In genomic region chr3:12986521-12986920, GRCh38 we compare ENCODE assay signal across 27 cellular contexts.
A peak's percentile ranks its signal among the peaks of the same experiment; 100 is the strongest.
DNase-seq lines count a peak whose midpoint lies in the region; ATAC-seq, FAIRE-seq and TF ChIP-seq lines count a peak whose summit lies in the region.
"Had no signal": no experiment of that assay in that cellular context is flagged by ENCODE, and none has a peak within 500 bp of the region (broad histone marks: within the 10 kb centered on the region; RNA-seq: fewer than 3 reads in every experiment).

No MANE protein-coding gene starts in this region.

- CTCF ChIA-PET in HEK293 (lab: Yijun Ruan, JAX): interaction anchor here (0.6 to 4.3 kb wide), 3 partner anchors 8 to 119 kb away, joined by 3 to 32 read pairs (median 3); no protein-coding TSS in a partner anchor
- CTCF ChIA-PET in naive thymus-derived CD4-positive, alpha-beta T cell (lab: Charles Lee): no interaction called here

- no peak overlapping the region for H2BK5ac ChIP-seq in mesendoderm (ENCODE audit: low read length)

- no peaks in the 10 kb centered on the region for H3K27me3 Mint-ChIP-seq in stimulated activated memory B cell treated with anti-CD40 and anti-IgM and Interleukin-4, amounts not matched to agents 10 μg/mL and 1 μg/mL and 100 μg/mL, for 72 hours
- no peaks in the 10 kb centered on the region for H3K27me3 Mint-ChIP-seq in naive thymus-derived CD4-positive, alpha-beta T cell
- H3K27me3 Mint-ChIP-seq: activated CD4-positive, alpha-beta T cell treated with anti-CD3 and anti-CD28 coated beads for 36 hours; activated naive CD4-positive, alpha-beta T cell treated with anti-CD3 and anti-CD28 coated beads, Interleukin-2, amount 50 U/mL, for 24 hours; CD4-positive, CD25-positive, alpha-beta regulatory T cell; IgD-negative memory B cell; stimulated activated naive CD8-positive, alpha-beta T cell treated with anti-CD3 and anti-CD28 coated beads, Interleukin-15, Interleukin-2, amounts not matched to agents 100 ng/mL and 50 ng/mL, for 24 hours had no signal

- peak overlapping the region; percentile 34 for H3K56ac ChIP-seq in mesendoderm (ENCODE audit: low read length)

- H2BK15ac ChIP-seq in mesendoderm (replicated peaks; ENCODE audit: low read depth): no peak overlapping the region

- H4K5ac ChIP-seq in mesendoderm (ENCODE audit: low read length): no peak overlapping the region

- peak overlapping the region; percentile 75 for H3K27ac Mint-ChIP-seq in stimulated activated memory B cell treated with anti-CD40 and anti-IgM and Interleukin-4, amounts not matched to agents 10 μg/mL and 1 μg/mL and 100 μg/mL, for 72 hours
- peak overlapping the region in 1 of 9 donors; percentile 12 for H3K27ac Mint-ChIP-seq in naive thymus-derived CD4-positive, alpha-beta T cell
- H3K27ac Mint-ChIP-seq: activated CD4-positive, alpha-beta T cell treated with anti-CD3 and anti-CD28 coated beads for 36 hours; activated CD8-positive, alpha-beta T cell treated with anti-CD3 and anti-CD28 coated beads, Interleukin-2, amount 10 ng/mL, durations not matched to agents 7 days and 5 days; activated T-helper 2 cell treated with anti-CD3 and anti-CD28 coated beads, Interferon-gamma antibody, Interleukin-2, Interleukin-4, amounts not matched to agents 10 μg/mL and 5 μg/mL and 100 μg/mL, durations not matched to agents 14 hours and 24 hours and 36 hours; CD4-positive, CD25-positive, alpha-beta regulatory T cell; stimulated activated naive CD8-positive, alpha-beta T cell treated with anti-CD3 and anti-CD28 coated beads, Interleukin-15, Interleukin-2, amounts not matched to agents 100 ng/mL and 50 ng/mL, for 24 hours had no signal

- H3K18ac ChIP-seq in mesendoderm (ENCODE audit: low read length): no peak overlapping the region

- H2AK5ac ChIP-seq in mesendoderm (ENCODE audit: low read length): no peak overlapping the region

- H3K4me1 ChIP-seq in HEK293 (ENCODE audit: control insufficient read depth, insufficient read depth, low read length): no peaks in the 10 kb centered on the region
- peaks cover 24 to 53% of the 10 kb centered on the region in 2 donors for H3K4me1 ChIP-seq in adrenal gland (replicated peaks in 1 of 2)
- H3K4me1 ChIP-seq in mesendoderm (ENCODE audit: control insufficient read depth, low read depth, low read length): no peaks in the 10 kb centered on the region
- peaks cover 34 to 42% of the 10 kb centered on the region in 2 donors for H3K4me1 ChIP-seq in naive thymus-derived CD4-positive, alpha-beta T cell (ENCODE audit: control insufficient read depth in 2 of 2, insufficient read depth in 2 of 2, low read length in 2 of 2)
- H3K4me1 ChIP-seq in thyroid gland: peaks cover 0 to 6% of the 10 kb centered on the region in 2 donors
- no peaks in the 10 kb centered on the region for H3K4me1 ChIP-seq in small intestine (ENCODE audit: control insufficient read depth in 2 of 2, insufficient read depth in 1 of 2, low read depth in 1 of 2, low read length in 1 of 2)

- intact Hi-C loops in adrenal gland (cut with DNase I): loop anchor here in 1 of 2 donors (10.0 kb wide), 1 partner anchor 52 kb away; no protein-coding TSS in a partner anchor
- intact Hi-C loops in naive thymus-derived CD4-positive, alpha-beta T cell (cut with micrococcal nuclease): no loop called here
- intact Hi-C loops in thyroid gland (cut with DNase I): no loop called here

- TF ChIP-seq POLR2A in adrenal gland (IDR thresholded peaks at IDR 0.05): no peak
- TF ChIP-seq POLR2A in thyroid gland (IDR thresholded peaks at IDR 0.05): no peak

- H3K36me3 ChIP-seq in HEK293 (ENCODE audit: control insufficient read depth in 2 of 2, insufficient read depth in 1 of 2, low read length in 2 of 2): no peaks in the 10 kb centered on the region
- H3K36me3 ChIP-seq in adrenal gland (replicated peaks in 1 of 2): no peaks in the 10 kb centered on the region
- no peaks in the 10 kb centered on the region for H3K36me3 ChIP-seq in mesendoderm (ENCODE audit: control insufficient read depth, insufficient read depth, low read length)
- H3K36me3 ChIP-seq in naive thymus-derived CD4-positive, alpha-beta T cell (ENCODE audit: control insufficient read depth in 2 of 3, insufficient read depth in 3 of 3, low read length in 3 of 3): peaks cover 0 to 17% (median 0%) of the 10 kb centered on the region in 3 experiments
- H3K36me3 ChIP-seq in thyroid gland: no peaks in the 10 kb centered on the region
- H3K36me3 ChIP-seq in small intestine (ENCODE audit: control insufficient read depth in 2 of 2, insufficient read depth in 2 of 2, low read length in 2 of 2): no peaks in the 10 kb centered on the region
- H3K36me3 ChIP-seq: esophagus squamous epithelium, gastroesophageal sphincter, Peyer's patch had no signal

- WGBS in adrenal gland, 4 donors: 73 to 82% (median 79%) methylated on average over 6 to 11 of the region's 11 CpGs
- WGBS in mesendoderm (ENCODE audit: extremely low coverage, insufficient coverage, low lambda C conversion rate): no CpG with 5 or more reads among the region's 11 CpGs
- WGBS in thyroid gland, 2 donors: 83 to 90% methylated on average over 5 to 7 of the region's 11 CpGs
- 83 to 88% (median 86%) methylated on average over 11 of the region's 11 CpGs for WGBS in small intestine, 3 donors

- H4K8ac ChIP-seq in mesendoderm (ENCODE audit: low read depth, low read length): no peak overlapping the region

- H3K79me2 ChIP-seq in mesendoderm (ENCODE audit: control insufficient read depth, insufficient read depth, low read length): no peaks in the 10 kb centered on the region

- no peak overlapping the region for H3K23ac ChIP-seq in mesendoderm (ENCODE audit: low read length)

- H2BK120ac ChIP-seq in mesendoderm (ENCODE audit: low read depth, low read length): no peak overlapping the region

- no peak for ATAC-seq in stimulated activated memory B cell treated with anti-CD40 and anti-IgM and Interleukin-4, amounts not matched to agents 10 μg/mL and 1 μg/mL and 100 μg/mL, for 72 hours
- ATAC-seq in naive thymus-derived CD4-positive, alpha-beta T cell: no peak
- ATAC-seq: activated CD4-positive, alpha-beta T cell treated with anti-CD3 and anti-CD28 coated beads for 36 hours; activated CD8-positive, alpha-beta T cell treated with anti-CD3 and anti-CD28 coated beads, Interleukin-2, amount 10 ng/mL, durations not matched to agents 7 days and 5 days; gastroesophageal sphincter had no signal

- H3K9me3 ChIP-seq in HEK293 (ENCODE audit: control insufficient read depth, insufficient read depth, low read depth, low read length) (no peaks in the 10 kb centered on the region), adrenal gland (replicated peaks in 1 of 3) (no peaks in the 10 kb centered on the region), thyroid gland (no peaks in the 10 kb centered on the region), small intestine (ENCODE audit: control insufficient read depth, low read depth) (no peaks in the 10 kb centered on the region)
- H3K9me3 ChIP-seq in naive thymus-derived CD4-positive, alpha-beta T cell (ENCODE audit: control insufficient read depth in 2 of 3, low read length in 3 of 3): no peaks in the 10 kb centered on the region
- H3K9me3 ChIP-seq: esophagus squamous epithelium, gastroesophageal sphincter, Peyer's patch, testis had no signal

- POLR2A ChIA-PET in HEK293 (lab: Yijun Ruan, JAX): interaction anchor here (0.8 kb wide), 1 partner anchor 19 kb away, joined by 3 read pairs; no protein-coding TSS in a partner anchor
- POLR2A ChIA-PET in naive thymus-derived CD4-positive, alpha-beta T cell (lab: Charles Lee): interaction anchor here (0.7 kb wide), 1 partner anchor 29 kb away, joined by 3 read pairs; no protein-coding TSS in a partner anchor

- DNase-seq in adrenal gland (no peak), mesendoderm (no peak), thyroid gland (no peak), small intestine (no peak)
- no peak for DNase-seq in naive thymus-derived CD4-positive, alpha-beta T cell
- DNase-seq: activated CD4-positive, alpha-beta T cell treated with anti-CD3 and anti-CD28 coated beads for 36 hours; activated CD8-positive, alpha-beta T cell treated with anti-CD3 and anti-CD28 coated beads, Interleukin-2, amount 10 ng/mL, durations not matched to agents 7 days and 5 days; amygdala; Calu3; CD4-positive, CD25-positive, alpha-beta regulatory T cell; DMS79; dorsolateral prefrontal cortex; esophagus squamous epithelium; immature natural killer cell; mesenchymal stem cell; NCI-H1048; SIG-M5; testis had no signal

- H3K9me3 Mint-ChIP-seq in stimulated activated memory B cell treated with anti-CD40 and anti-IgM and Interleukin-4, amounts not matched to agents 10 μg/mL and 1 μg/mL and 100 μg/mL, for 72 hours: peaks cover 6% of the 10 kb centered on the region
- H3K9me3 Mint-ChIP-seq in naive thymus-derived CD4-positive, alpha-beta T cell: no peaks in the 10 kb centered on the region
- H3K9me3 Mint-ChIP-seq: activated naive CD4-positive, alpha-beta T cell treated with anti-CD3 and anti-CD28 coated beads, Interleukin-2, amount 50 U/mL, for 24 hours; activated T-helper 2 cell treated with anti-CD3 and anti-CD28 coated beads, Interferon-gamma antibody, Interleukin-2, Interleukin-4, amounts not matched to agents 10 μg/mL and 5 μg/mL and 100 μg/mL, durations not matched to agents 14 hours and 24 hours and 36 hours; CD4-positive, CD25-positive, alpha-beta regulatory T cell; immature natural killer cell; stimulated activated naive CD8-positive, alpha-beta T cell treated with anti-CD3 and anti-CD28 coated beads, Interleukin-15, Interleukin-2, amounts not matched to agents 100 ng/mL and 50 ng/mL, for 24 hours had no signal

- H3K79me1 ChIP-seq in mesendoderm (ENCODE audit: low read length): no peaks in the 10 kb centered on the region

- H3K4me1 Mint-ChIP-seq in stimulated activated memory B cell treated with anti-CD40 and anti-IgM and Interleukin-4, amounts not matched to agents 10 μg/mL and 1 μg/mL and 100 μg/mL, for 72 hours: peaks cover 90% of the 10 kb centered on the region
- H3K4me1 Mint-ChIP-seq in naive thymus-derived CD4-positive, alpha-beta T cell: peaks cover 29 to 85% (median 72%) of the 10 kb centered on the region in 7 donors

- no peaks in the 10 kb centered on the region for H3K27me3 ChIP-seq in adrenal gland
- H3K27me3 ChIP-seq in mesendoderm (ENCODE audit: insufficient read depth, low read length, poor library complexity): no peaks in the 10 kb centered on the region
- no peaks in the 10 kb centered on the region for H3K27me3 ChIP-seq in naive thymus-derived CD4-positive, alpha-beta T cell (ENCODE audit: control insufficient read depth in 2 of 2, insufficient read depth in 2 of 2, low read length in 2 of 2)
- H3K27me3 ChIP-seq in thyroid gland: no peaks in the 10 kb centered on the region
- no peaks in the 10 kb centered on the region for H3K27me3 ChIP-seq in small intestine (ENCODE audit: control insufficient read depth in 2 of 2, insufficient read depth in 2 of 2, low read length in 2 of 2)
- H3K27me3 ChIP-seq: dorsolateral prefrontal cortex, gastroesophageal sphincter, Peyer's patch, testis had no signal

- H3K4me2 ChIP-seq in mesendoderm (ENCODE audit: low read length): no peak overlapping the region

- H3K9ac ChIP-seq in mesendoderm (ENCODE audit: low read length): no peak overlapping the region

- H3K27ac ChIP-seq in HEK293 (ENCODE audit: extremely low read depth, low read depth, low read length): no peak overlapping the region
- peak overlapping the region; percentile 27 to 78 (median 65) for H3K27ac ChIP-seq in adrenal gland
- no peak overlapping the region for H3K27ac ChIP-seq in mesendoderm (ENCODE audit: low read depth, low read length)
- no peak overlapping the region for H3K27ac ChIP-seq in naive thymus-derived CD4-positive, alpha-beta T cell (ENCODE audit: low read depth, low read length)
- no peak overlapping the region for H3K27ac ChIP-seq in thyroid gland
- no peak overlapping the region for H3K27ac ChIP-seq in small intestine (ENCODE audit: low read depth in 1 of 2, low read length in 1 of 2)
- H3K27ac ChIP-seq: esophagus squamous epithelium, gastroesophageal sphincter, Peyer's patch, testis had no signal

- peaks cover 9% of the 10 kb centered on the region for H3K36me3 Mint-ChIP-seq in stimulated activated memory B cell treated with anti-CD40 and anti-IgM and Interleukin-4, amounts not matched to agents 10 μg/mL and 1 μg/mL and 100 μg/mL, for 72 hours
- H3K36me3 Mint-ChIP-seq in naive thymus-derived CD4-positive, alpha-beta T cell: peaks cover 0 to 5% (median 0%) of the 10 kb centered on the region in 5 donors
- H3K36me3 Mint-ChIP-seq: activated naive CD4-positive, alpha-beta T cell treated with anti-CD3 and anti-CD28 coated beads, Interleukin-2, amount 50 U/mL, for 24 hours; immature natural killer cell had no signal

- no peak for FAIRE-seq in small intestine (lab: Jason Lieb, UNC)
- FAIRE-seq: G401.6 had no signal

- no peak overlapping the region for H3K4ac ChIP-seq in mesendoderm (ENCODE audit: low read depth, low read length)

- no peak overlapping the region for H3K4me3 ChIP-seq in HEK293 (ENCODE audit: low read depth, low read length)
- no peak overlapping the region for H3K4me3 ChIP-seq in adrenal gland
- no peak overlapping the region for H3K4me3 ChIP-seq in mesendoderm (ENCODE audit: low read length)
- no peak overlapping the region for H3K4me3 ChIP-seq in naive thymus-derived CD4-positive, alpha-beta T cell (ENCODE audit: low read length)
- no peak overlapping the region for H3K4me3 ChIP-seq in thyroid gland (replicated peaks in 1 of 3)
- H3K4me3 ChIP-seq in small intestine (ENCODE audit: low read depth in 1 of 2, low read length in 2 of 2): no peak overlapping the region
- H3K4me3 ChIP-seq: dorsolateral prefrontal cortex, esophagus squamous epithelium, gastroesophageal sphincter, Peyer's patch, testis had no signal

- TF ChIP-seq CTCF in HEK293 (tag by site-specific recombination; IDR thresholded peaks at IDR 0.05): no peak
- TF ChIP-seq CTCF in adrenal gland (IDR thresholded peaks at IDR 0.05): no peak
- no peak for TF ChIP-seq CTCF in thyroid gland (IDR thresholded peaks at IDR 0.05)

- H3K4me3 Mint-ChIP-seq in stimulated activated memory B cell treated with anti-CD40 and anti-IgM and Interleukin-4, amounts not matched to agents 10 μg/mL and 1 μg/mL and 100 μg/mL, for 72 hours: no peak overlapping the region
- H3K4me3 Mint-ChIP-seq in naive thymus-derived CD4-positive, alpha-beta T cell: no peak overlapping the region
- H3K4me3 Mint-ChIP-seq: activated CD4-positive, alpha-beta T cell treated with anti-CD3 and anti-CD28 coated beads for 36 hours; activated CD8-positive, alpha-beta T cell treated with anti-CD3 and anti-CD28 coated beads, Interleukin-2, amount 10 ng/mL, durations not matched to agents 7 days and 5 days; activated naive CD4-positive, alpha-beta T cell treated with anti-CD3 and anti-CD28 coated beads, Interleukin-2, amount 50 U/mL, for 24 hours; immature natural killer cell; stimulated activated naive CD8-positive, alpha-beta T cell treated with anti-CD3 and anti-CD28 coated beads, Interleukin-15, Interleukin-2, amounts not matched to agents 100 ng/mL and 50 ng/mL, for 24 hours had no signal

Comparison
In these comparisons a context has a peak if more than half of its experiments do, and no peak if none do; other contexts are left out.
1. H3K27ac ChIP-seq: peak in adrenal gland (5 of 5); none in HEK293 (single experiment), mesendoderm (single experiment), naive thymus-derived CD4-positive, alpha-beta T cell (single experiment), thyroid gland (0 of 3) and small intestine (0 of 2).